ENCODE assay signal across 8 cellular contexts in genomic region chrX:129984196-129984962, GRCh38. TPM values are rescaled to one million over a fixed set of nuclear protein-coding genes. Genes with fewer than 3 reads are reported as not detected.
A peak's percentile ranks its signal among the peaks of the same experiment; 100 is the strongest.
DNase-seq lines count a peak whose midpoint lies in the region; ATAC-seq and TF ChIP-seq lines count a peak whose summit lies in the region.

No MANE protein-coding gene starts in this region.

- TF ChIP-seq CTCF in activated CD8-positive, alpha-beta T cell treated with anti-CD3 and anti-CD28 coated beads for 36 hours (IDR thresholded peaks at IDR 0.05): no peak
- no peak for TF ChIP-seq CTCF in osteoblast (IDR thresholded peaks at IDR 0.05; ENCODE audit: extremely low read depth, low read depth, low read length)

- H3K27ac Mint-ChIP-seq in activated CD8-positive, alpha-beta T cell treated with anti-CD3 and anti-CD28 coated beads for 36 hours: no peak overlapping the region

- peak overlapping the region; percentile 75 to 93 (median 87) for H3K4me2 ChIP-seq in BLaER1 treated with 17β-estradiol and CSF1 and Interleukin-3, amounts not matched to agents 10 nM and 100 nM
- H3K4me2 ChIP-seq in osteoblast (ENCODE audit: insufficient read depth, low read length): peak overlapping the region; percentile 84

- H3K4me3 ChIP-seq in BLaER1 treated with 17β-estradiol and CSF1 and Interleukin-3, amounts not matched to agents 10 nM and 100 nM: peak overlapping the region in 4 of 10 experiments; percentile 44 to 67 (median 63); a peak in 12 of 20 replicates
- H3K4me3 ChIP-seq in HUES48 (ENCODE audit: low read depth, low read length): peak overlapping the region; percentile 62
- peak overlapping the region; percentile 68 for H3K4me3 ChIP-seq in osteoblast (ENCODE audit: insufficient read depth, low read length)

- POLR2A ChIA-PET in activated CD8-positive, alpha-beta T cell treated with anti-CD3 and anti-CD28 coated beads for 36 hours (lab: Charles Lee): no interaction called here

- peaks cover 2% of the 10 kb centered on the region for H3K79me2 ChIP-seq in osteoblast (ENCODE audit: insufficient read depth, low read length)

- H3K9me3 ChIP-seq in BLaER1 treated with 17β-estradiol and CSF1 and Interleukin-3, amounts not matched to agents 10 nM and 100 nM (replicated peaks in 1 of 11): peaks cover 0 to 28% (median 9%) of the 10 kb centered on the region in 11 experiments; a peak in 12 of 22 replicates
- no peaks in the 10 kb centered on the region for H3K9me3 ChIP-seq in HUES48 (ENCODE audit: control insufficient read depth, insufficient read depth, low read length)
- H3K9me3 ChIP-seq in osteoblast (ENCODE audit: low read depth, low read length): no peaks in the 10 kb centered on the region

- intact Hi-C loops in activated CD8-positive, alpha-beta T cell treated with anti-CD3 and anti-CD28 coated beads for 36 hours (cut with micrococcal nuclease): loop anchor here (10.0 kb wide), 1 partner anchor 50 kb away; no protein-coding TSS in a partner anchor

- H3K9ac ChIP-seq in BLaER1 treated with 17β-estradiol and CSF1 and Interleukin-3, amounts not matched to agents 10 nM and 100 nM: peak overlapping the region in 10 of 11 experiments; percentile 55 to 82 (median 72); a peak in 20 of 22 replicates
- no peak overlapping the region for H3K9ac ChIP-seq in HUES48 (ENCODE audit: low read depth, low read length)

- peaks cover 27 to 42% (median 34%) of the 10 kb centered on the region in 11 experiments; a peak in 21 of 22 replicates for H3K27me3 ChIP-seq in BLaER1 treated with 17β-estradiol and CSF1 and Interleukin-3, amounts not matched to agents 10 nM and 100 nM
- H3K27me3 ChIP-seq in HUES48 (ENCODE audit: control insufficient read depth, insufficient read depth, low read length) (peaks cover 58% of the 10 kb centered on the region), osteoblast (ENCODE audit: insufficient read depth, low read length) (no peaks in the 10 kb centered on the region)

- peak overlapping the region in 8 of 11 experiments; percentile 50 to 63 (median 58); a peak in 16 of 22 replicates for H3K27ac ChIP-seq in BLaER1 treated with 17β-estradiol and CSF1 and Interleukin-3, amounts not matched to agents 10 nM and 100 nM
- H3K27ac ChIP-seq in HUES48 (ENCODE audit: low read depth, low read length) (no peak overlapping the region), osteoblast (ENCODE audit: low read depth, low read length) (no peak overlapping the region)

- H3K27me3 Mint-ChIP-seq in activated CD8-positive, alpha-beta T cell treated with anti-CD3 and anti-CD28 coated beads for 36 hours: no peaks in the 10 kb centered on the region

- no peaks in the 10 kb centered on the region for H3K36me3 Mint-ChIP-seq in activated CD8-positive, alpha-beta T cell treated with anti-CD3 and anti-CD28 coated beads for 36 hours (ENCODE audit: low read depth)

- H3K9me3 Mint-ChIP-seq in activated CD8-positive, alpha-beta T cell treated with anti-CD3 and anti-CD28 coated beads for 36 hours: no peaks in the 10 kb centered on the region

- peak; percentile 22 for DNase-seq in activated CD8-positive, alpha-beta T cell treated with anti-CD3 and anti-CD28 coated beads for 36 hours
- DNase-seq in fibroblast of peridontal ligament (ENCODE audit: extremely low read depth) (peak; percentile 4), osteoblast (ENCODE audit: insufficient read length, low spot score, missing footprints) (peak; percentile 89), HCEC 1CT (no peak), NCI-H2196 treated with DMSO at 0.1 percent for 48 hours (lab: John Stamatoyannopoulos, UW; ENCODE audit: unreplicated experiment) (no peak)

- ATAC-seq in activated CD8-positive, alpha-beta T cell treated with anti-CD3 and anti-CD28 coated beads for 36 hours: no peak
- ATAC-seq in GM19395 (IDR thresholded peaks at IDR 0.05; ENCODE audit: unreplicated experiment): no peak

- peaks cover 21% of the 10 kb centered on the region for H3K4me1 Mint-ChIP-seq in activated CD8-positive, alpha-beta T cell treated with anti-CD3 and anti-CD28 coated beads for 36 hours (ENCODE audit: low read depth)

- 0 out of 22 replicates have a peak, but pooled peaks cover 0 to under 1% (median 0%) of the 10 kb centered on the region in 11 experiments for H3K36me3 ChIP-seq in BLaER1 treated with 17β-estradiol and CSF1 and Interleukin-3, amounts not matched to agents 10 nM and 100 nM
- H3K36me3 ChIP-seq in HUES48 (ENCODE audit: control insufficient read depth, insufficient read depth, low read length) (no peaks in the 10 kb centered on the region), osteoblast (ENCODE audit: insufficient read depth, low read length) (no peaks in the 10 kb centered on the region)

- peaks cover 6 to 26% (median 15%) of the 10 kb centered on the region in 10 experiments; a peak in 15 of 20 replicates for H3K4me1 ChIP-seq in BLaER1 treated with 17β-estradiol and CSF1 and Interleukin-3, amounts not matched to agents 10 nM and 100 nM
- peaks cover 5% of the 10 kb centered on the region for H3K4me1 ChIP-seq in HUES48 (ENCODE audit: control insufficient read depth, insufficient read depth, low read length)
- H3K4me1 ChIP-seq in osteoblast (ENCODE audit: insufficient read depth, low read length): no peaks in the 10 kb centered on the region

- CTCF ChIA-PET in activated CD8-positive, alpha-beta T cell treated with anti-CD3 and anti-CD28 coated beads for 36 hours (lab: Charles Lee): no interaction called here

- peak overlapping the region; percentile 73 for H3K4me3 Mint-ChIP-seq in activated CD8-positive, alpha-beta T cell treated with anti-CD3 and anti-CD28 coated beads for 36 hours

- H2AFZ ChIP-seq in osteoblast (ENCODE audit: low read length): peak overlapping the region; percentile 37

- peaks cover 3 to 50% (median 43%) of the 10 kb centered on the region in 11 experiments; a peak in 18 of 22 replicates for H4K20me1 ChIP-seq in BLaER1 treated with 17β-estradiol and CSF1 and Interleukin-3, amounts not matched to agents 10 nM and 100 nM
- H4K20me1 ChIP-seq in osteoblast (ENCODE audit: insufficient read depth, low read length): peaks cover 3% of the 10 kb centered on the region

RNA-seq across cellular contexts. Expression of gene BCORL1, which starts 1.9 kb away (rescaled TPM):
- 1 to 10 TPM; 7.1 to 9.9 TPM for total RNA-seq in activated CD8-positive, alpha-beta T cell treated with anti-CD3 and anti-CD28 coated beads for 36 hours
- 1.4 and 1.8 TPM in 2 replicates for total RNA-seq in osteoblast

Comparison
In these comparisons a context has a peak if more than half of its experiments do, and no peak if none do; other contexts are left out.
1. H3K27ac ChIP-seq: peak in BLaER1 treated with 17β-estradiol and CSF1 and Interleukin-3, amounts not matched to agents 10 nM and 100 nM (8 of 11); none in HUES48 (single experiment) and osteoblast (single experiment).
2. DNase-seq: peak in activated CD8-positive, alpha-beta T cell treated with anti-CD3 and anti-CD28 coated beads for 36 hours (single experiment), fibroblast of peridontal ligament (single experiment) and osteoblast (single experiment); none in HCEC 1CT (single experiment) and NCI-H2196 treated with DMSO at 0.1 percent for 48 hours (single experiment).